ENCODE assay signal across 2 cellular contexts in genomic region chr7:42209085-42209484, GRCh38. TPM values are rescaled to one million over a fixed set of nuclear protein-coding genes. Genes with fewer than 3 reads are reported as not detected.
"Had no signal": no experiment of that assay in that cellular context is flagged by ENCODE, and none has a peak within 500 bp of the region (broad histone marks: within the 10 kb centered on the region; RNA-seq: fewer than 3 reads in every experiment).

No MANE protein-coding gene starts in this region.

RNA-seq across cellular contexts. Expression of gene GLI3, which starts 27.9 kb away (rescaled TPM):
- total RNA-seq: G401, GM12878 had no signal
